ENCODE assay signal across 11 cellular contexts in genomic region chr19:3443840-3444694, GRCh38. TPM values are rescaled to one million over a fixed set of nuclear protein-coding genes. Genes with fewer than 3 reads are reported as not detected.
DNase-seq lines count a peak whose midpoint lies in the region; ATAC-seq, FAIRE-seq and TF ChIP-seq lines count a peak whose summit lies in the region.
"Had no signal": no experiment of that assay in that cellular context is flagged by ENCODE, and none has a peak within 500 bp of the region (broad histone marks: within the 10 kb centered on the region; RNA-seq: fewer than 3 reads in every experiment).

No MANE protein-coding gene starts in this region.

- no peaks in the 10 kb centered on the region for H3K27me3 ChIP-seq in BLaER1 treated with 17β-estradiol and CSF1 and Interleukin-3, amounts not matched to agents 10 nM and 100 nM
- H3K27me3 ChIP-seq in neural progenitor cell: no peaks in the 10 kb centered on the region

- no peaks in the 10 kb centered on the region for H3K79me2 ChIP-seq in neural progenitor cell (ENCODE audit: low read depth)

- DNase-seq in UCSD-AML1 (lab: John Stamatoyannopoulos, UW; ENCODE audit: unreplicated experiment) (peak; percentile 84), glutamatergic neuron (peak; percentile 74), neural progenitor cell (ENCODE audit: low spot score) (peak; percentile 91), kidney glomerular epithelial cell (lab: John Stamatoyannopoulos, UW) (no peak), cortex of kidney (lab: John Stamatoyannopoulos, UW) (no peak), GM19239 (ENCODE audit: insufficient read length, low spot score) (no peak)
- DNase-seq: SHP77 treated with DMSO at 0.1 percent for 48 hours had no signal

- H3K27ac Mint-ChIP-seq in glutamatergic neuron (ENCODE audit: unreplicated experiment): peak overlapping the region; percentile 93
- peak overlapping the region; percentile 85 for H3K27ac Mint-ChIP-seq in neural progenitor cell

- TF ChIP-seq CTCF in glutamatergic neuron (IDR thresholded peaks at IDR 0.05; ENCODE audit: partially characterized antibody, unreplicated experiment) (no peak), neural progenitor cell (IDR thresholded peaks at IDR 0.05) (no peak)

- peaks cover 9% of the 10 kb centered on the region for H3K4me1 Mint-ChIP-seq in glutamatergic neuron (ENCODE audit: low read depth, unreplicated experiment)
- H3K4me1 Mint-ChIP-seq in neural progenitor cell: peaks cover 19% of the 10 kb centered on the region

- peak overlapping the region; percentile 38 to 72 (median 60); a peak in 19 of 22 replicates for H3K9ac ChIP-seq in BLaER1 treated with 17β-estradiol and CSF1 and Interleukin-3, amounts not matched to agents 10 nM and 100 nM
- no peak overlapping the region for H3K9ac ChIP-seq in neural progenitor cell

- peak overlapping the region; percentile 3 for H2AFZ ChIP-seq in neural progenitor cell (replicated peaks)

- H3K36me3 Mint-ChIP-seq in glutamatergic neuron (ENCODE audit: unreplicated experiment): no peaks in the 10 kb centered on the region
- no peaks in the 10 kb centered on the region for H3K36me3 Mint-ChIP-seq in neural progenitor cell

- H3K9me3 ChIP-seq in BLaER1 treated with 17β-estradiol and CSF1 and Interleukin-3, amounts not matched to agents 10 nM and 100 nM (replicated peaks in 1 of 11): no peaks in the 10 kb centered on the region
- no peaks in the 10 kb centered on the region for H3K9me3 ChIP-seq in neural progenitor cell (ENCODE audit: low read depth)

- H4K20me1 ChIP-seq in BLaER1 treated with 17β-estradiol and CSF1 and Interleukin-3, amounts not matched to agents 10 nM and 100 nM: peaks cover 47 to 95% (median 89%) of the 10 kb centered on the region in 11 experiments
- H4K20me1 ChIP-seq in neural progenitor cell (ENCODE audit: low read depth): no peaks in the 10 kb centered on the region

- ATAC-seq in GM21515 (IDR thresholded peaks at IDR 0.05; ENCODE audit: unreplicated experiment): no peak

- H3K4me2 ChIP-seq in BLaER1 treated with 17β-estradiol and CSF1 and Interleukin-3, amounts not matched to agents 10 nM and 100 nM: peak overlapping the region; percentile 40 to 82 (median 75)
- H3K4me2 ChIP-seq in neural progenitor cell: peak overlapping the region; percentile 72

- H3K4me3 Mint-ChIP-seq in glutamatergic neuron (ENCODE audit: unreplicated experiment) (peak overlapping the region; percentile 71), neural progenitor cell (peak overlapping the region; percentile 78)

- H3K27me3 Mint-ChIP-seq in glutamatergic neuron (ENCODE audit: unreplicated experiment) (peaks cover 1% of the 10 kb centered on the region), neural progenitor cell (ENCODE audit: insufficient read depth, low read depth) (peaks cover 22% of the 10 kb centered on the region)

- H3K4me3 ChIP-seq in BLaER1 treated with 17β-estradiol and CSF1 and Interleukin-3, amounts not matched to agents 10 nM and 100 nM: peak overlapping the region in 5 of 10 experiments; percentile 4 to 20 (median 10); a peak in 2 of 20 replicates
- H3K4me3 ChIP-seq in neural progenitor cell: peak overlapping the region; percentile 25

- peaks cover 35 to 64% (median 54%) of the 10 kb centered on the region in 10 experiments for H3K4me1 ChIP-seq in BLaER1 treated with 17β-estradiol and CSF1 and Interleukin-3, amounts not matched to agents 10 nM and 100 nM
- peaks cover 16% of the 10 kb centered on the region for H3K4me1 ChIP-seq in neural progenitor cell

- no peaks in the 10 kb centered on the region for H3K9me3 Mint-ChIP-seq in glutamatergic neuron (ENCODE audit: unreplicated experiment)
- no peaks in the 10 kb centered on the region for H3K9me3 Mint-ChIP-seq in neural progenitor cell

- no peak for FAIRE-seq in GM19239 (lab: Jason Lieb, UNC)
- FAIRE-seq: frontal cortex had no signal

- H3K27ac ChIP-seq in BLaER1 treated with 17β-estradiol and CSF1 and Interleukin-3, amounts not matched to agents 10 nM and 100 nM: peak overlapping the region in 8 of 11 experiments; percentile 17 to 63 (median 42); a peak in 14 of 22 replicates
- H3K27ac ChIP-seq in neural progenitor cell: peak overlapping the region; percentile 67

- H3K36me3 ChIP-seq in BLaER1 treated with 17β-estradiol and CSF1 and Interleukin-3, amounts not matched to agents 10 nM and 100 nM: peaks cover 64 to 94% (median 85%) of the 10 kb centered on the region in 11 experiments
- H3K36me3 ChIP-seq in neural progenitor cell: no peaks in the 10 kb centered on the region

- H3F3A ChIP-seq in neural progenitor cell (ENCODE audit: low read depth): peaks cover 18% of the 10 kb centered on the region

RNA-seq across cellular contexts. Expression of gene SMIM24, which starts 36.3 kb away (rescaled TPM):
- total RNA-seq in glutamatergic neuron (ENCODE audit: unreplicated experiment) (not detected), neural progenitor cell (ENCODE audit: low replicate concordance) (0.81 and 1.7 TPM in 2 replicates)
- total RNA-seq: frontal cortex had no signal

RNA-seq across cellular contexts. Expression of gene SMIM44, which starts 39.2 kb away (rescaled TPM):
- total RNA-seq in glutamatergic neuron (ENCODE audit: unreplicated experiment) (not detected), neural progenitor cell (ENCODE audit: low replicate concordance) (not detected in 2 replicates)
- total RNA-seq: frontal cortex, LHCN-M2 had no signal

RNA-seq across cellular contexts. Expression of gene DOHH, which starts 56.4 kb away (rescaled TPM):
- 8.5 TPM for total RNA-seq in glutamatergic neuron (ENCODE audit: unreplicated experiment)
- 0.69 and 12.1 TPM in 2 replicates for total RNA-seq in neural progenitor cell (ENCODE audit: low replicate concordance)

Comparison
In these comparisons a context has a peak if more than half of its experiments do, and no peak if none do; other contexts are left out.
1. DNase-seq: peak in UCSD-AML1 (single experiment), glutamatergic neuron (single experiment) and neural progenitor cell (single experiment); none in kidney glomerular epithelial cell (single experiment), cortex of kidney (single experiment) and GM19239 (single experiment).